Comparison of ENCODE assay signal across 1 cellular context in the genomic region with DNA sequence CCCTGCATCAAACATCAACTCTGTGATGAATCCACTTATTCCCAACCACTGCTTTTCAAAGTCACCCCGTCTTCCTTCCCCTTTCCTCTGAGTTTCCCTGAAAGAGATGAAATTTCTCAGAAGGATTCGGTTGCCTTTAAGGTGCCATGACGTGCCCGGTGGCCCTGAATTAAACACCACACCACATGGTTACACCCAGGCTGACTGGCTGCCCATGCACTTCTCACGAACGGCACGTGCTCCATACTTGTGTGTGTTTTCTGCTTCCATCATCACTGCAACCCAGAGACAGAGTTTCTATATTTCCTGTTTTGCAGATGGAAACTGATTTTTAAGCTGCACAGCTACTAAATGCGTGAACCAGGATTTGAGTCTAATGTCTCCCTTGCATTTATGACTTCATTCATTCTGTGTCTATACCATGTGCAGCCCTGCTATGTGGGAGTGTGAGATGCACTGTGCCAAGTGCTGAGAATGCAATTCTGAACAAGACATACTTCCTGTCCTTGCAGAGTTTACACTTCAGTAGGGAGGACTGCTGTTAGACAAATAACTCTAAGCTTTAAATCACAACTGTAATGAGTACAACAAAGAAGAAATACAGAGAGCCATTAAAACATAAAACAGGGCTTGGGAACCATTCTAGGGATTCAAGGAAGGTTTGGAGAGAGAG.
TF ChIP-seq lines count a peak whose summit lies in the region.

No MANE protein-coding gene starts in this region.

TF ChIP-seq in K562, 482 proteins besides CTCF, POLR2A, EP300 and RAD21:
- TF ChIP-seq NFIC (IDR thresholded peaks at IDR 0.05) (no peak), BHLHE40 (IDR thresholded peaks at IDR 0.05; ENCODE audit: low read length) (0 out of 2 replicates have a peak, but pooled peaks have one; percentile 23), NRF1 (conservative IDR thresholded peaks at IDR 0.05 in 1 of 2, IDR thresholded peaks at IDR 0.05 in 1 of 2) (no peak), PYGO2 (tag; IDR thresholded peaks at IDR 0.05) (no peak), MECOM (CRISPR knock-in tag; IDR thresholded peaks at IDR 0.05) (no peak), EWSR1 (IDR thresholded peaks at IDR 0.05; ENCODE audit: borderline replicate concordance, low read depth, partially characterized antibody) (no peak), PPARD (CRISPR knock-in tag; IDR thresholded peaks at IDR 0.05) (no peak)
- TF ChIP-seq, protein P1, sequence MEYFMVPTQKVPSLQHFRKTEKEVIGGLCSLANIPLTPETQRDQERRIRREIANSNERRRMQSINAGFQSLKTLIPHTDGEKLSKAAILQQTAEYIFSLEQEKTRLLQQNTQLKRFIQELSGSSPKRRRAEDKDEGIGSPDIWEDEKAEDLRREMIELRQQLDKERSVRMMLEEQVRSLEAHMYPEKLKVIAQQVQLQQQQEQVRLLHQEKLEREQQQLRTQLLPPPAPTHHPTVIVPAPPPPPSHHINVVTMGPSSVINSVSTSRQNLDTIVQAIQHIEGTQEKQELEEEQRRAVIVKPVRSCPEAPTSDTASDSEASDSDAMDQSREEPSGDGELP (CRISPR knock-in tag; IDR thresholded peaks at IDR 0.05; ENCODE audit: borderline replicate concordance) = no peak
